21 cellular contexts compared by ENCODE assay signal in genomic region chr20:15814360-15814759, GRCh38.
"Had no signal": no experiment of that assay in that cellular context is flagged by ENCODE, and none has a peak within 500 bp of the region (broad histone marks: within the 10 kb centered on the region; RNA-seq: fewer than 3 reads in every experiment).

No MANE protein-coding gene starts in this region.

- H3K27me3 ChIP-seq: breast epithelium, Peyer's patch, SJCRH30 had no signal

- H3K27ac ChIP-seq: breast epithelium, Peyer's patch, RWPE1, SJCRH30 had no signal

- H3K4me3 ChIP-seq: breast epithelium, Peyer's patch, SJCRH30 had no signal

- H3K4me1 ChIP-seq: breast epithelium, Peyer's patch, SJCRH30 had no signal

- H3K9me3 ChIP-seq: breast epithelium, Peyer's patch, SJCRH30 had no signal

- DNase-seq: activated CD4-positive, alpha-beta T cell treated with anti-CD3 and anti-CD28 coated beads for 4 hours; activated CD8-positive, alpha-beta memory T cell treated with anti-CD3 and anti-CD28 coated beads, Interleukin-2, amount 50 U/mL, for 48 hours; activated CD8-positive, alpha-beta T cell treated with anti-CD3 and anti-CD28 coated beads for 36 hours; activated T-cell treated with anti-CD3 and anti-CD28 coated beads, Interleukin-2, amount 50 U/mL, for 1 hour; aorta; caudate nucleus; KG1; NCI-H1048; NCI-H146; NCI-H1930; NCI-H2107; NCI-H345; NCI-H510A; NCI-H526 treated with DMSO at 0.1 percent for 48 hours; NCI-H82; Peyer's patch; Right ventricle myocardium superior; SJCRH30 had no signal

- ATAC-seq: activated CD4-positive, CD25-positive, alpha-beta regulatory T cell treated with anti-CD3 and anti-CD28 coated beads, Interleukin-2, amount 50 U/mL, for 24 hours; activated CD8-positive, alpha-beta T cell treated with anti-CD3 and anti-CD28 coated beads for 36 hours had no signal

- H3K36me3 ChIP-seq: breast epithelium, Peyer's patch, SJCRH30 had no signal
